ENCODE assay signal across 9 cellular contexts in genomic region chr2:72325592-72326422, GRCh38.
DNase-seq lines count a peak whose midpoint lies in the region; ATAC-seq and TF ChIP-seq lines count a peak whose summit lies in the region.
"Had no signal": no experiment of that assay in that cellular context is flagged by ENCODE, and none has a peak within 500 bp of the region (broad histone marks: within the 10 kb centered on the region; RNA-seq: fewer than 3 reads in every experiment).

No MANE protein-coding gene starts in this region.

- H3K4me1 Mint-ChIP-seq in endothelial cell (ENCODE audit: unreplicated experiment), result no peaks in the 10 kb centered on the region
- no peaks in the 10 kb centered on the region for H3K4me1 Mint-ChIP-seq in osteocyte (ENCODE audit: unreplicated experiment)
- H3K4me1 Mint-ChIP-seq in CD8-positive, alpha-beta T cell (ENCODE audit: low read depth), result no peaks in the 10 kb centered on the region

- H3K9me3 ChIP-seq in CD8-positive, alpha-beta T cell (ENCODE audit: low read length), result no peaks in the 10 kb centered on the region
- H3K9me3 ChIP-seq: neutrophil had no signal

- no peaks in the 10 kb centered on the region for H3K36me3 Mint-ChIP-seq in endothelial cell (ENCODE audit: low read depth, unreplicated experiment)
- peaks cover 5% of the 10 kb centered on the region for H3K36me3 Mint-ChIP-seq in osteocyte (ENCODE audit: unreplicated experiment)
- peaks cover 16% of the 10 kb centered on the region for H3K36me3 Mint-ChIP-seq in CD8-positive, alpha-beta T cell

- H3K4me3 ChIP-seq in CD8-positive, alpha-beta T cell (ENCODE audit: low read depth, low read length), result no peak overlapping the region

- H3K9me3 Mint-ChIP-seq in endothelial cell (ENCODE audit: unreplicated experiment) (no peaks in the 10 kb centered on the region), osteocyte (ENCODE audit: unreplicated experiment) (no peaks in the 10 kb centered on the region)
- peaks cover 2% of the 10 kb centered on the region for H3K9me3 Mint-ChIP-seq in CD8-positive, alpha-beta T cell

- H3K27ac ChIP-seq in CD8-positive, alpha-beta T cell (ENCODE audit: low read depth, low read length), result no peak overlapping the region
- H3K27ac ChIP-seq: neutrophil had no signal

- intact Hi-C loops in CD8-positive, alpha-beta T cell (cut with DNase I, micrococcal nuclease), result no loop called here

- POLR2A ChIA-PET in CD8-positive, alpha-beta T cell (lab: Charles Lee), result no interaction called here

- TF ChIP-seq CTCF in LNCAP (IDR thresholded peaks at IDR 0.05) (peak; percentile 50), endothelial cell (IDR thresholded peaks at IDR 0.05; ENCODE audit: unreplicated experiment) (peak; percentile 71), osteocyte (IDR thresholded peaks at IDR 0.05) (peak; percentile 48)
- TF ChIP-seq CTCF in CD8-positive, alpha-beta T cell (IDR thresholded peaks at IDR 0.05), result no peak

- H3K27ac Mint-ChIP-seq in endothelial cell (ENCODE audit: unreplicated experiment) (no peak overlapping the region), osteocyte (ENCODE audit: unreplicated experiment) (no peak overlapping the region)
- H3K27ac Mint-ChIP-seq in CD8-positive, alpha-beta T cell, result no peak overlapping the region

- H3K27me3 Mint-ChIP-seq in endothelial cell (ENCODE audit: unreplicated experiment), result no peaks in the 10 kb centered on the region
- no peaks in the 10 kb centered on the region for H3K27me3 Mint-ChIP-seq in osteocyte (ENCODE audit: unreplicated experiment)
- H3K27me3 Mint-ChIP-seq in CD8-positive, alpha-beta T cell (ENCODE audit: low read depth), result no peaks in the 10 kb centered on the region

- no peaks in the 10 kb centered on the region for H3K36me3 ChIP-seq in CD8-positive, alpha-beta T cell (ENCODE audit: insufficient read depth, low read length)
- H3K36me3 ChIP-seq: neutrophil had no signal

- no peaks in the 10 kb centered on the region for H3K4me1 ChIP-seq in CD8-positive, alpha-beta T cell (ENCODE audit: insufficient read depth, low read length)

- ATAC-seq in GM21367 (IDR thresholded peaks at IDR 0.05; ENCODE audit: unreplicated experiment), result peak; percentile 79
- ATAC-seq in CD8-positive, alpha-beta T cell, result no peak

- CTCF ChIA-PET in CD8-positive, alpha-beta T cell (lab: Charles Lee), result interaction anchor here (0.9 kb wide), 1 partner anchor 8 kb away, joined by 3 read pairs; no protein-coding TSS in a partner anchor

- H3K4me3 Mint-ChIP-seq in endothelial cell (ENCODE audit: unreplicated experiment), result no peak overlapping the region
- no peak overlapping the region for H3K4me3 Mint-ChIP-seq in osteocyte (ENCODE audit: unreplicated experiment)
- no peak overlapping the region for H3K4me3 Mint-ChIP-seq in CD8-positive, alpha-beta T cell

- DNase-seq in EH (ENCODE audit: low read depth), result peak; percentile 35
- DNase-seq in endothelial cell (ENCODE audit: low spot score), result peak; percentile 53
- DNase-seq in osteocyte (ENCODE audit: extremely low spot score, unreplicated experiment), result no peak
- DNase-seq in NCI-H2107 (lab: John Stamatoyannopoulos, UW), result no peak
- no peak for DNase-seq in GDM1 (lab: John Stamatoyannopoulos, UW)
- DNase-seq in CD8-positive, alpha-beta T cell, result no peak

- H3K27me3 ChIP-seq in CD8-positive, alpha-beta T cell (ENCODE audit: insufficient read depth, low read length), result no peaks in the 10 kb centered on the region
- H3K27me3 ChIP-seq: neutrophil had no signal

Comparison
In these comparisons a context has a peak if more than half of its experiments do, and no peak if none do; other contexts are left out.
1. DNase-seq: peak in EH (single experiment) and endothelial cell (single experiment); none in osteocyte (single experiment), NCI-H2107 (single experiment), GDM1 (single experiment) and CD8-positive, alpha-beta T cell (0 of 7).